Comparison of ENCODE assay signal across 17 cellular contexts in the genomic region with DNA sequence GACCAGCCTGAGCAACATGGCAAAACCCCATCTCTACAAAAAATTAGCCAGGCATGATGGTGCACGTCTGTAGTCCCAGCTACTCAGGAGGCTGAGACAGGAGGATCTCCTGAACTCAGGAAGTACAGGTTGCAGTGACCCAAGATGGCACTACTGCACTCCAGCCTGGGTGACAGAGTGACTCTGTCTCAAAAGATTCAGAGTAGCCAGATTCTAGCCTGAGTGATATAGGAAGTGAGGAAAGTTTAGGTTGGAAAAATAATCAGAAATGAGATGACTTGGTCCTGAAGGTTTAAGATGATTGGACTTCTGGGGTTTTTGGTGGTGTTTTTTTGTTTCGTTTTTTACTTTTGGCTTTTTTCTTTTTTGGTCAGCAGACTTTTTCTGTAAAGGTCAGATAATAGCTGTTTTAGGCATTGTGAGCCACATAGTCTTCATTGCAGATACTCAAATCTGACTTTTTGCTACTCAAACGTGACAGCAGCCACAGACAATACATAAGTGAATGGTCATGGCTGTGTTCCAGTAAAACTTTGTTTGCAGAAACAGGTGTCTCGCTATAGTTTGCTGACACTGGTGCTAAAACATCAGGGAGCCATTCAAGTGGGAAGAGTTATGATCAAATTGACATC.
DNase-seq lines count a peak whose midpoint lies in the region; ATAC-seq and TF ChIP-seq lines count a peak whose summit lies in the region.
"Had no signal": no experiment of that assay in that cellular context is flagged by ENCODE, and none has a peak within 500 bp of the region (broad histone marks: within the 10 kb centered on the region; RNA-seq: fewer than 3 reads in every experiment).

No MANE protein-coding gene starts in this region.

- peak in 1 of 2 donors; percentile 14 for DNase-seq in activated T-cell treated with anti-CD3 and anti-CD28 coated beads, Interleukin-2, amount 50 U/mL, for 72 hours
- DNase-seq in activated T-cell treated with anti-CD3 and anti-CD28 coated beads, Interleukin-2, amount 50 U/mL, for 4 hours, result no peak
- DNase-seq in SIG-M5 treated with dmso at 0.1 percent for 504 hours (lab: John Stamatoyannopoulos, UW; ENCODE audit: unreplicated experiment) (no peak), dedifferentiated amniotic fluid mesenchymal stem cell (ENCODE audit: extremely low spot score) (no peak), globus pallidus (ENCODE audit: low spot score) (no peak), WERI-Rb-1 (no peak)
- DNase-seq: DMS 273 treated with DMSO at 0.1 percent for 48 hours; effector CD8-positive, alpha-beta T cell; foreskin keratinocyte; islet precursor cell; mucosa of descending colon; NCI-H524 treated with DMSO at 0.1 percent for 48 hours; posterior cingulate gyrus; stimulated activated CD4-positive, alpha-beta T cell treated with anti-CD3 and anti-CD28 coated beads, Interleukin-15, amount 100 ng/mL, for 24 hours; stimulated activated CD8-positive, alpha-beta memory T cell treated with anti-CD3 and anti-CD28 coated beads, Interleukin-4, amount 100 ng/mL, for 48 hours had no signal

- peak overlapping the region; percentile 31 for H3K27ac Mint-ChIP-seq in activated T-cell treated with anti-CD3 and anti-CD28 coated beads, Interleukin-2, amount 50 U/mL, for 72 hours

- no peak for TF ChIP-seq CTCF in WERI-Rb-1 (IDR thresholded peaks at IDR 0.05; ENCODE audit: low read depth, low read length)

- no peaks in the 10 kb centered on the region for H3K9me3 ChIP-seq in WERI-Rb-1 (ENCODE audit: severe bottlenecking)
- H3K9me3 ChIP-seq: mucosa of descending colon had no signal

- no peaks in the 10 kb centered on the region for H3K27me3 ChIP-seq in WERI-Rb-1 (ENCODE audit: insufficient read depth, low read depth, severe bottlenecking)
- H3K27me3 ChIP-seq: foreskin keratinocyte had no signal

- H3K4me1 Mint-ChIP-seq in activated T-cell treated with anti-CD3 and anti-CD28 coated beads, Interleukin-2, amount 50 U/mL, for 72 hours (ENCODE audit: low read depth), result peaks cover 12% of the 10 kb centered on the region
- H3K4me1 Mint-ChIP-seq in activated T-cell treated with anti-CD3 and anti-CD28 coated beads, Interleukin-2, amount 50 U/mL, for 4 hours (ENCODE audit: low read depth), result peaks cover 6% of the 10 kb centered on the region

- no peaks in the 10 kb centered on the region for H3K27me3 Mint-ChIP-seq in activated T-cell treated with anti-CD3 and anti-CD28 coated beads, Interleukin-2, amount 50 U/mL, for 72 hours (ENCODE audit: low read depth)
- H3K27me3 Mint-ChIP-seq in activated T-cell treated with anti-CD3 and anti-CD28 coated beads, Interleukin-2, amount 50 U/mL, for 4 hours (ENCODE audit: low read depth), result no peaks in the 10 kb centered on the region

- peaks cover 20% of the 10 kb centered on the region for H3K36me3 ChIP-seq in WERI-Rb-1

- ATAC-seq in activated T-cell treated with anti-CD3 and anti-CD28 coated beads, Interleukin-2, amount 50 U/mL, for 72 hours (replicated peaks in 1 of 2), result peak; percentile 72 to 91
- no peak for ATAC-seq in activated T-cell treated with anti-CD3 and anti-CD28 coated beads, Interleukin-2, amount 50 U/mL, for 4 hours
- peak; percentile 81 for ATAC-seq in GM21717 (IDR thresholded peaks at IDR 0.05; ENCODE audit: unreplicated experiment)
- peak; percentile 81 for ATAC-seq in HG03432 (IDR thresholded peaks at IDR 0.05; ENCODE audit: unreplicated experiment)
- ATAC-seq: foreskin keratinocyte, mucosa of descending colon had no signal

- peak overlapping the region in 1 of 2 donors; percentile 14 for H3K4me3 Mint-ChIP-seq in activated T-cell treated with anti-CD3 and anti-CD28 coated beads, Interleukin-2, amount 50 U/mL, for 72 hours
- H3K4me3 Mint-ChIP-seq in activated T-cell treated with anti-CD3 and anti-CD28 coated beads, Interleukin-2, amount 50 U/mL, for 4 hours, result no peak overlapping the region

- H3K36me3 Mint-ChIP-seq in activated T-cell treated with anti-CD3 and anti-CD28 coated beads, Interleukin-2, amount 50 U/mL, for 72 hours (ENCODE audit: insufficient read depth in 2 of 2), result peaks cover 2 to 3% of the 10 kb centered on the region in 2 donors
- H3K36me3 Mint-ChIP-seq in activated T-cell treated with anti-CD3 and anti-CD28 coated beads, Interleukin-2, amount 50 U/mL, for 4 hours (ENCODE audit: insufficient read depth), result peaks cover 41% of the 10 kb centered on the region

- H3K9me3 Mint-ChIP-seq in activated T-cell treated with anti-CD3 and anti-CD28 coated beads, Interleukin-2, amount 50 U/mL, for 72 hours, result no peaks in the 10 kb centered on the region
- no peaks in the 10 kb centered on the region for H3K9me3 Mint-ChIP-seq in activated T-cell treated with anti-CD3 and anti-CD28 coated beads, Interleukin-2, amount 50 U/mL, for 4 hours

- H3K27ac ChIP-seq in WERI-Rb-1, result no peak overlapping the region
- H3K27ac ChIP-seq: foreskin keratinocyte had no signal

- H3K4me3 ChIP-seq in WERI-Rb-1 (ENCODE audit: low read depth, low read length), result no peak overlapping the region
- H3K4me3 ChIP-seq: mucosa of descending colon had no signal

Comparison
In these comparisons a context has a peak if more than half of its experiments do, and no peak if none do; other contexts are left out.
1. ATAC-seq: peak in activated T-cell treated with anti-CD3 and anti-CD28 coated beads, Interleukin-2, amount 50 U/mL, for 72 hours (2 of 2), GM21717 (single experiment) and HG03432 (single experiment); none in activated T-cell treated with anti-CD3 and anti-CD28 coated beads, Interleukin-2, amount 50 U/mL, for 4 hours (0 of 2).